ENCODE assay signal across 8 cellular contexts in the genomic region with DNA sequence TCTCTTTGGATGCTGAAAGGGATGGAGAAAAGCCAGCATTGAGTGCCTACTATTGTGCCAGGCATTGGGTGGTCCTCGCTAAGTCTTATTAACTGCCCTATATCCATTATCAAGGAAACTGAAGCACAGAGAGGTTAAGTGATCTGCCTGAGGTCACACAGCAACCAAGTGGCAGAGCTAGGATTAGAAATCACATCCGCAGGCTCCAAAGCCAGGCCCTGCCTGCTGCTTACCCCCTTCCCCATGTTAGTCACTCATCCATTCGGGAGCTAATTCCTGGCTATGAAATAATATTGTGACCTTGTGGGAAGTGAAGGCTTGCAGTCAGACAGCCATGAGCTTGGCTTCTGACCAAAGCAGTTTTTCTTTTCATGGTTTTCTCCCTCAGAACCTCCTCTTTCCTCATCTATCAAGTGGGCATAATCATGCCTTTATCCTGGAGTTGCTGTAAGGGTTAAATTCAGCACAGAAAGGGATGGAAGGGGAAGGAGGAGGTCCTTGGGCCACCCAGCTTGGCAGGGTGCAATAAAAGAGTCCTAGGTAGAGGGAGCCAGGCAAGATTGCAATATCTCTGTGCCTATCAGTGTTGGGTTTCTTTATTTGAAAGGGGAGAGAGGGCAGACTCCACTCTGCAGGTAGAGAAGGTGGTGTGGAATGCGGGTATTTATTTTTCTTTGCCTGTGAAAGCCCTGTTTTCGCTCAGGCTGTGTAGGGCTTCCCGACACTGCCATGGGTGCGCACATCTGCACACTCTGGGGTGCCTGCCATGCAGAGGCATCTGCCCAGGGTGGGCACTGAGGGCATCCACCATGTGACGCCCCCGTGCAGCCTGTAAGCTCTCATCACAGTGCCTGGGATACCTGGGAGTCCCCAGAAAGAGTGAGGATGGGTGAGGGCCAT. TPM values are rescaled to one million over a fixed set of nuclear protein-coding genes. Genes with fewer than 3 reads are reported as not detected.
DNase-seq lines count a peak whose midpoint lies in the region; ATAC-seq and TF ChIP-seq lines count a peak whose summit lies in the region.

No MANE protein-coding gene starts in this region.

- H3K9me3 ChIP-seq in neutrophil (no peaks in the 10 kb centered on the region), H9 (ENCODE audit: control insufficient read depth, low read depth, low read length) (no peaks in the 10 kb centered on the region)

- ATAC-seq in GM21367 (IDR thresholded peaks at IDR 0.05; ENCODE audit: unreplicated experiment) = no peak

- no peak overlapping the region for H3K23ac ChIP-seq in H9 (ENCODE audit: insufficient read length, low read depth, low read length)

- no peak overlapping the region for H3K18ac ChIP-seq in H9 (ENCODE audit: insufficient read length, low read depth, low read length)

- no peak overlapping the region for H2BK20ac ChIP-seq in H9 (ENCODE audit: low read depth, low read length, poor library complexity, severe bottlenecking)

- H3K4me1 Mint-ChIP-seq in Calu3 (ENCODE audit: low read depth, unreplicated experiment) (peaks cover 49% of the 10 kb centered on the region), H9 (peaks cover 16 to 38% of the 10 kb centered on the region in 2 experiments)

- no peak overlapping the region for H4K5ac ChIP-seq in H9 (ENCODE audit: insufficient read length, low read depth, low read length)

- H2BK12ac ChIP-seq in H9 (ENCODE audit: insufficient read length, low read depth, low read length) = no peak overlapping the region

- H3K27ac ChIP-seq in dorsolateral prefrontal cortex = peak overlapping the region; percentile 89 to 99 (median 98)
- H3K27ac ChIP-seq in neutrophil = peak overlapping the region; percentile 84
- H3K27ac ChIP-seq in H9 (ENCODE audit: insufficient read length, low read depth, low read length) = no peak overlapping the region

- H3K23me2 ChIP-seq in H9 (ENCODE audit: insufficient read length, low read depth, low read length, poor library complexity, severe bottlenecking) = peaks cover 5% of the 10 kb centered on the region

- WGBS in H9 (ENCODE audit: extremely low coverage, insufficient read length, low lambda C conversion rate) = no CpG with 5 or more reads among the region's 9 CpGs

- H3K36me3 Mint-ChIP-seq in Calu3 (ENCODE audit: insufficient read depth, unreplicated experiment) (peaks cover 41% of the 10 kb centered on the region), H9 (ENCODE audit: insufficient read depth in 1 of 3, low read depth in 3 of 3) (no peaks in the 10 kb centered on the region)

- no peak overlapping the region for H2AFZ ChIP-seq in H9 (ENCODE audit: low read length)

- H3K14ac ChIP-seq in H9 (ENCODE audit: insufficient read depth, low read length) = no peak overlapping the region

- H3K56ac ChIP-seq in H9 (ENCODE audit: insufficient read length, low read depth, low read length) = no peak overlapping the region

- H3K4me3 Mint-ChIP-seq in Calu3 (ENCODE audit: low read depth, unreplicated experiment) (peak overlapping the region; percentile 74), H9 (0 out of 5 replicates have a peak overlapping the region, but pooled peaks of 1 of the 2 experiments have one; percentile 45)

- intact Hi-C loops in Calu3 (cut with micrococcal nuclease; ENCODE audit: unreplicated experiment) (loop anchor here (5.0 kb wide), 1 partner anchor 40 kb away; no protein-coding TSS in a partner anchor), dorsolateral prefrontal cortex (cut with DNase I) (loop anchor here in 1 of 2 donors (5.0 kb wide), 1 partner anchor 60 kb away; no protein-coding TSS in a partner anchor)

- no peaks in the 10 kb centered on the region for H3K79me2 ChIP-seq in H9 (ENCODE audit: insufficient read depth, low read length)

- no peak overlapping the region for H3T11ph ChIP-seq in H9 (ENCODE audit: low read length)

- CTCF ChIA-PET in Calu3 (lab: Charles Lee) = interaction anchor here (0.5 to 1.0 kb wide), 3 partner anchors 10 to 408 kb away, joined by 3 to 6 read pairs (median 3); no protein-coding TSS in a partner anchor

- H3K4me2 ChIP-seq in H9 (ENCODE audit: insufficient read depth, insufficient read length, low read length) = no peak overlapping the region

- no peak for TF ChIP-seq CTCF in Calu3 (IDR thresholded peaks at IDR 0.05; ENCODE audit: unreplicated experiment)
- no peak for TF ChIP-seq CTCF in dorsolateral prefrontal cortex (IDR thresholded peaks at IDR 0.05 in 54 of 56, conservative IDR thresholded peaks at IDR 0.05 in 2 of 56; ENCODE audit: low read depth in 1 of 56, partially characterized antibody in 56 of 56)
- TF ChIP-seq CTCF in neutrophil (IDR thresholded peaks at IDR 0.05) = no peak
- no peak for TF ChIP-seq CTCF in H9 (conservative IDR thresholded peaks at IDR 0.05)

- no peaks in the 10 kb centered on the region for H4K20me1 ChIP-seq in H9 (ENCODE audit: control insufficient read depth, insufficient read depth, insufficient read length)

- H3K27ac Mint-ChIP-seq in Calu3 (ENCODE audit: unreplicated experiment) = peak overlapping the region; percentile 95
- peak overlapping the region in 1 of 3 experiments; percentile 98; a peak in 3 of 7 replicates for H3K27ac Mint-ChIP-seq in H9

- H2BK5ac ChIP-seq in H9 (ENCODE audit: insufficient read length, low read length) = no peak overlapping the region

- H3K4me1 ChIP-seq in neutrophil (ENCODE audit: control insufficient read depth in 1 of 2, insufficient read depth in 1 of 2, low read depth in 1 of 2, low read length in 1 of 2) (peaks cover 16 to 21% of the 10 kb centered on the region in 2 experiments), H9 (ENCODE audit: insufficient read depth, low read length) (peaks cover 3% of the 10 kb centered on the region; the same call in 1 of the 2 replicates)

- H3K4me3 ChIP-seq in dorsolateral prefrontal cortex (peak overlapping the region in 20 of 59 donors; percentile 74 to 92 (median 82)), neutrophil (ENCODE audit: low read depth in 1 of 2, low read length in 1 of 2) (no peak overlapping the region)

- H3K27me3 Mint-ChIP-seq in Calu3 (ENCODE audit: unreplicated experiment) (no peaks in the 10 kb centered on the region), H9 (ENCODE audit: low read depth) (peaks cover 93% of the 10 kb centered on the region)

- H3K36me3 ChIP-seq in neutrophil = no peaks in the 10 kb centered on the region

- no peak overlapping the region for H2BK15ac ChIP-seq in H9 (ENCODE audit: low read depth, low read length)

- no peak for DNase-seq in Calu3
- DNase-seq in NCI-H526 treated with DMSO at 0.1 percent for 48 hours (lab: John Stamatoyannopoulos, UW) = peak; percentile 2
- DNase-seq in dorsolateral prefrontal cortex = no peak
- DNase-seq in H9 = no peak
- no peak for DNase-seq in GM19240 (ENCODE audit: insufficient read length, low spot score)
- DNase-seq in iPS-NIHi11 (ENCODE audit: low spot score) = no peak

- no peaks in the 10 kb centered on the region for H3K79me1 ChIP-seq in H9 (ENCODE audit: insufficient read depth, low read depth, low read length, poor library complexity, severe bottlenecking)

- H2AK5ac ChIP-seq in H9 (ENCODE audit: insufficient read length, low read length) = no peak overlapping the region

- H4K8ac ChIP-seq in H9 (replicated peaks; ENCODE audit: insufficient read length, low read depth, low read length) = no peak overlapping the region

- BruUV-seq in Calu3 (replicated peaks; lab: Mats Ljungman, UMichigan) = no TSS peak

- H4K91ac ChIP-seq in H9 (ENCODE audit: insufficient read length, low read depth, low read length) = no peak overlapping the region

- H3K4ac ChIP-seq in H9 (ENCODE audit: low read depth, low read length) = no peak overlapping the region

- no peak overlapping the region for H2BK120ac ChIP-seq in H9 (ENCODE audit: low read depth, low read length, poor library complexity, severe bottlenecking)

- H3K9ac ChIP-seq in H9 (ENCODE audit: extremely low read depth, insufficient read length, low read length) = no peak overlapping the region

- H3K27me3 ChIP-seq in dorsolateral prefrontal cortex (no peaks in the 10 kb centered on the region), neutrophil (no peaks in the 10 kb centered on the region), H9 (ENCODE audit: insufficient read depth, low read length) (peaks cover 22% of the 10 kb centered on the region; the same call in 1 of the 2 replicates)

- H3K9me3 Mint-ChIP-seq in Calu3 (ENCODE audit: low read depth, unreplicated experiment) (no peaks in the 10 kb centered on the region), H9 (no peaks in the 10 kb centered on the region)

RNA-seq across cellular contexts. Expression of a gene that starts 11.3 kb away (rescaled TPM):
- total RNA-seq in Calu3 (2022) = 38.0 and 43.4 TPM in 2 replicates
- total RNA-seq in dorsolateral prefrontal cortex = 10 to 100 TPM; 36.4 to 86.1 (median 56.3) TPM
- total RNA-seq in H9 (2021) = 1.5 and 1.9 TPM in 2 replicates

Comparison
In these comparisons a context has a peak if more than half of its experiments do, and no peak if none do; other contexts are left out.
1. RNA of a gene that starts 11.3 kb away (total RNA-seq): 36.4 to 86.1 TPM in dorsolateral prefrontal cortex and 38.0 to 43.4 TPM in Calu3; 1.5 to 1.9 TPM in H9; every median in the first group is over 10 times any median in the second.